Comparison of ENCODE assay signal across 8 cellular contexts in the genomic region with DNA sequence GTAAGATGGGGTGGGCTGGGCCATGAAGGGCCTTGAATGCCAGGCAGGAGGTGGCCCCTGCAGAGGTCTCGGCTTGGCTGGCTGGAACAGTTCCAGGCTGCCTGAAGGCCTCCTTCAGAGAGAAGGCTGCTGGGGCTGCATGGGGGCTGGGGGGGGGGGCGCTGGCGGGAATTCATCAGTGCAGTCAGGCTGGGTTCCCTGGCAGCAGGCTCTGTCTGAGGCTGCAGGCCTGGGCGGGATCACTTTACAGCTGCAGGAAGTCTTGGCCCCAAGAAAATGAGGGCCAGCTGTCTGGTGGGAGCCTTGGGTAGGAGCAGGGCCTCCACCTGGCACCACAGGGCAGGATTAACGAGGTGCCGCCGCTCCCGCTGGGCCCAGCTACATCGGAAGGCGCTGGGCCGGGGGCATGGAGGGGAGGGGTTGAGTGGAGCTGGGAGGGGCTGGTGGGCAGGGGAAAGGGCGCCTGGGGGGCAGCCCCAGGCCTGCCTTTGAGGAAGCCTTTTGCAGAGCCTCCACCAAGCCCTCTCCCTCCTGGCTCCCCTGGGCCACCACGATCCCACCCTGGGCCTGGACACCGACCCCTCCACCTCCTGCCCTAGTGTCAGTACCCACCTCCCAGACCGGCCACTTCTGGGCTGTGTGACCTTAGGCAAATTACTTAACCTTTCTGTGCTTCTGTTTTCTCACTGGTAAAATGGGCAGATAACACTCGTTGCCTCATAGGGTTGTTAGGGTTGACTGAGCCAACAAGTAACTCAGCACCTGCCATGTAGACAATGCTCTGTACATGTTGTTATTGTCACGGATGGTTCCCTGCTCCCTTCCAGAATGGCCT. TPM values are rescaled to one million over a fixed set of nuclear protein-coding genes. Genes with fewer than 3 reads are reported as not detected.
DNase-seq lines count a peak whose midpoint lies in the region; ATAC-seq and TF ChIP-seq lines count a peak whose summit lies in the region.

No MANE protein-coding gene starts in this region.

- H3K36me3 ChIP-seq in BE2C (no peaks in the 10 kb centered on the region), mammary epithelial cell (ENCODE audit: insufficient read depth, low read length) (no peaks in the 10 kb centered on the region), neural progenitor cell (no peaks in the 10 kb centered on the region)

- no peak overlapping the region for H3K4me2 ChIP-seq in mammary epithelial cell (ENCODE audit: insufficient read depth, low read depth, low read length)
- peak overlapping the region; percentile 88 for H3K4me2 ChIP-seq in neural progenitor cell

- 68% methylated on average over 6 of the region's 17 CpGs for WGBS in mammary epithelial cell (ENCODE audit: low coverage, missing lambda C conversion rate)

- CTCF ChIA-PET in mammary epithelial cell (lab: Charles Lee; ENCODE audit: low non-redundant PET): interaction anchor here (0.7 kb wide), 1 partner anchor 55 kb away, joined by 5 read pairs; no protein-coding TSS in a partner anchor

- ATAC-seq in GM18868 (IDR thresholded peaks at IDR 0.05; ENCODE audit: unreplicated experiment) (no peak), HG03469 (IDR thresholded peaks at IDR 0.05; ENCODE audit: unreplicated experiment) (no peak), HG03432 (IDR thresholded peaks at IDR 0.05; ENCODE audit: unreplicated experiment) (no peak)

- H3K27me3 ChIP-seq in BE2C (no peaks in the 10 kb centered on the region), mammary epithelial cell (ENCODE audit: insufficient read depth, low read length) (no peaks in the 10 kb centered on the region), neural progenitor cell (peaks cover 10% of the 10 kb centered on the region)

- no peaks in the 10 kb centered on the region for H3K79me2 ChIP-seq in mammary epithelial cell (ENCODE audit: insufficient read depth, low read length)
- no peaks in the 10 kb centered on the region for H3K79me2 ChIP-seq in neural progenitor cell (ENCODE audit: low read depth)

- H2AFZ ChIP-seq in mammary epithelial cell (ENCODE audit: low read depth, low read length) (peak overlapping the region; percentile 73), neural progenitor cell (replicated peaks) (no peak overlapping the region)

- dilution Hi-C loops in mammary epithelial cell (cut with HindIII; ENCODE audit: low sequenced_read_pairs): no loop called here

- H3K9me3 Mint-ChIP-seq in neural progenitor cell: no peaks in the 10 kb centered on the region

- no peaks in the 10 kb centered on the region for H3K36me3 Mint-ChIP-seq in neural progenitor cell

- H3K4me3 ChIP-seq in BE2C (ENCODE audit: low read depth, low read length): no peak overlapping the region; the same call in 1 of the 2 replicates
- H3K4me3 ChIP-seq in mammary epithelial cell (replicated peaks in 1 of 3; ENCODE audit: insufficient read depth in 1 of 3, low read depth in 2 of 3, low read length in 3 of 3): no peak overlapping the region
- H3K4me3 ChIP-seq in neural progenitor cell: no peak overlapping the region

- BruUV-seq in mammary epithelial cell (replicated peaks; lab: Mats Ljungman, UMichigan): no TSS peak

- H3K27me3 Mint-ChIP-seq in neural progenitor cell (ENCODE audit: insufficient read depth, low read depth): peaks cover 4% of the 10 kb centered on the region

- H3K9ac ChIP-seq in mammary epithelial cell (ENCODE audit: insufficient read depth, low read length) (no peak overlapping the region), neural progenitor cell (no peak overlapping the region)

- H3K4me1 Mint-ChIP-seq in neural progenitor cell: peaks cover 22% of the 10 kb centered on the region

- in situ Hi-C loops in mammary epithelial cell (cut with MboI; ENCODE audit: low sequenced_read_pairs in 2 of 2): loop anchor here (5.0 to 10.0 kb wide), 2 partner anchors 232 to 235 kb away; no protein-coding TSS in a partner anchor

- peak overlapping the region; percentile 89 for H3K27ac Mint-ChIP-seq in neural progenitor cell

- TF ChIP-seq CTCF in BE2C (IDR thresholded peaks at IDR 0.05; ENCODE audit: low read depth, low read length) (no peak), mammary epithelial cell (conservative IDR thresholded peaks at IDR 0.05 in 1 of 2, IDR thresholded peaks at IDR 0.05 in 1 of 2; ENCODE audit: extremely low read depth in 1 of 2, insufficient read depth in 1 of 2, low read depth in 1 of 2, low read length in 2 of 2) (no peak), neural progenitor cell (IDR thresholded peaks at IDR 0.05) (no peak), GM20000 (IDR thresholded peaks at IDR 0.05; ENCODE audit: extremely low read depth, missing control alignments) (no peak)

- H3K27ac ChIP-seq in mammary epithelial cell (ENCODE audit: insufficient read depth, low read depth, low read length) (no peak overlapping the region), neural progenitor cell (no peak overlapping the region)

- peak overlapping the region; percentile 90 for H3K4me3 Mint-ChIP-seq in neural progenitor cell

- H3K9me3 ChIP-seq in BE2C: no peaks in the 10 kb centered on the region
- H3K9me3 ChIP-seq in mammary epithelial cell (replicated peaks; ENCODE audit: insufficient read depth, low read length): no peaks in the 10 kb centered on the region
- H3K9me3 ChIP-seq in neural progenitor cell (ENCODE audit: low read depth): no peaks in the 10 kb centered on the region

- H3K4me1 ChIP-seq in BE2C (peaks cover 17% of the 10 kb centered on the region), mammary epithelial cell (ENCODE audit: insufficient read depth, low read length) (peaks cover 8% of the 10 kb centered on the region), neural progenitor cell (peaks cover 15% of the 10 kb centered on the region)

- DNase-seq in BE2C (peak; percentile 65), NAMALWA (ENCODE audit: low spot score) (peak; percentile 82), mammary epithelial cell (no peak), neural progenitor cell (ENCODE audit: low spot score) (peak; percentile 45), GM20000 (ENCODE audit: low spot score) (no peak)

- intact Hi-C loops in mammary epithelial cell (cut with micrococcal nuclease): loop anchor here (1.0 to 5.0 kb wide), 7 partner anchors 31 to 774 kb away; partner anchors contain the start of gene HMOX1

- peaks cover 28% of the 10 kb centered on the region for H3F3A ChIP-seq in neural progenitor cell (ENCODE audit: low read depth)

- H4K20me1 ChIP-seq in mammary epithelial cell (ENCODE audit: insufficient read depth, low read length): no peaks in the 10 kb centered on the region
- no peaks in the 10 kb centered on the region for H4K20me1 ChIP-seq in neural progenitor cell (ENCODE audit: low read depth)

RNA-seq across cellular contexts. Expression of gene HMOX1, which starts 31.0 kb away (rescaled TPM):
- 9.9 TPM for polyA plus RNA-seq in BE2C (2012; ENCODE audit: insufficient read depth, insufficient read length, low read depth)
- total RNA-seq in mammary epithelial cell (100 to 1,000 TPM in 1 of 2 donors, 10 to 100 TPM in 1; 14.1 to 217 TPM), neural progenitor cell (ENCODE audit: low replicate concordance) (2.4 and 6.5 TPM in 2 replicates)
- polyA plus RNA-seq in mammary epithelial cell: 9.2 TPM
- 12.8 TPM for polyA minus RNA-seq in mammary epithelial cell

RNA-seq across cellular contexts. Expression of gene MCM5, which starts 50.0 kb away (rescaled TPM):
- polyA plus RNA-seq in BE2C (2012; ENCODE audit: insufficient read depth, insufficient read length, low read depth): 51.3 TPM
- 10 to 100 TPM; 12.0 to 72.5 TPM for total RNA-seq in mammary epithelial cell
- polyA plus RNA-seq in mammary epithelial cell: 91.1 TPM
- 92.6 TPM for polyA minus RNA-seq in mammary epithelial cell
- 131 and 132 TPM in 2 replicates for total RNA-seq in neural progenitor cell (ENCODE audit: low replicate concordance)

RNA-seq across cellular contexts. Expression of gene TOM1, which starts 50.2 kb away (rescaled TPM):
- 64.4 TPM for polyA plus RNA-seq in BE2C (2012; ENCODE audit: insufficient read depth, insufficient read length, low read depth)
- 10 to 100 TPM; 19.7 to 30.0 TPM for total RNA-seq in mammary epithelial cell
- 20.1 TPM for polyA plus RNA-seq in mammary epithelial cell
- polyA minus RNA-seq in mammary epithelial cell: 18.7 TPM
- total RNA-seq in neural progenitor cell (ENCODE audit: low replicate concordance): 28.6 and 41.5 TPM in 2 replicates

Comparison
In these comparisons a context has a peak if more than half of its experiments do, and no peak if none do; other contexts are left out.
1. DNase-seq: peak in BE2C (single experiment), NAMALWA (single experiment) and neural progenitor cell (single experiment); none in mammary epithelial cell (single experiment) and GM20000 (single experiment).